Comparison of ENCODE assay signal across 16 cellular contexts in genomic region chr2:20663196-20664070, GRCh38. TPM values are rescaled to one million over a fixed set of nuclear protein-coding genes. Genes with fewer than 3 reads are reported as not detected.
"Had no signal": no experiment of that assay in that cellular context is flagged by ENCODE, and none has a peak within 500 bp of the region (broad histone marks: within the 10 kb centered on the region; RNA-seq: fewer than 3 reads in every experiment).

No MANE protein-coding gene starts in this region.

- H3K36me3 ChIP-seq: cardiac muscle cell, prostate gland had no signal

- H3K36me3 Mint-ChIP-seq: natural killer cell had no signal

- H3K9me3 Mint-ChIP-seq: activated CD8-positive, alpha-beta T cell treated with anti-CD3 and anti-CD28 coated beads for 36 hours; activated T-cell treated with anti-CD3 and anti-CD28 coated beads, Interleukin-2, amount 50 U/mL, for 72 hours; natural killer cell; stimulated activated naive CD8-positive, alpha-beta T cell treated with anti-CD3 and anti-CD28 coated beads, Interleukin-15, Interleukin-2, amounts not matched to agents 100 ng/mL and 50 ng/mL, for 24 hours had no signal

- H3K27ac ChIP-seq: cardiac muscle cell, prostate gland had no signal

- ATAC-seq: activated CD4-positive, alpha-beta T cell treated with anti-CD3 and anti-CD28 coated beads for 36 hours; activated CD8-positive, alpha-beta T cell treated with anti-CD3 and anti-CD28 coated beads for 36 hours; activated T-cell treated with anti-CD3 and anti-CD28 coated beads, Interleukin-2, amount 50 U/mL, for 72 hours; left cardiac atrium; natural killer cell had no signal

- H3K27ac Mint-ChIP-seq: activated CD4-positive, alpha-beta T cell treated with anti-CD3 and anti-CD28 coated beads for 36 hours; activated CD8-positive, alpha-beta T cell treated with anti-CD3 and anti-CD28 coated beads for 36 hours; activated T-cell treated with anti-CD3 and anti-CD28 coated beads, Interleukin-2, amount 50 U/mL, for 72 hours; natural killer cell; stimulated activated naive CD8-positive, alpha-beta T cell treated with anti-CD3 and anti-CD28 coated beads, Interleukin-15, Interleukin-2, amounts not matched to agents 100 ng/mL and 50 ng/mL, for 24 hours had no signal

- H3K4me3 ChIP-seq: cardiac muscle cell, prostate gland had no signal

- H3K9me3 ChIP-seq: prostate gland had no signal

- DNase-seq: activated CD4-positive, alpha-beta T cell treated with anti-CD3 and anti-CD28 coated beads for 36 hours; activated CD8-positive, alpha-beta memory T cell treated with anti-CD3 and anti-CD28 coated beads, Interleukin-2, amount 50 U/mL, for 4 hours; activated CD8-positive, alpha-beta T cell treated with anti-CD3 and anti-CD28 coated beads for 36 hours; activated naive CD4-positive, alpha-beta T cell; activated T-cell treated with anti-CD3 and anti-CD28 coated beads, Interleukin-2, amount 50 U/mL, for 72 hours; effector CD4-positive, alpha-beta T cell; left cardiac atrium; mammary epithelial cell; natural killer cell; nucleus accumbens; stimulated activated CD4-positive, alpha-beta T cell treated with anti-CD3 and anti-CD28 coated beads, Interleukin-2, amount 100 ng/mL, for 48 hours; T-helper 9 cell had no signal

- H3K4me3 Mint-ChIP-seq: activated CD4-positive, alpha-beta T cell treated with anti-CD3 and anti-CD28 coated beads for 36 hours; activated CD8-positive, alpha-beta T cell treated with anti-CD3 and anti-CD28 coated beads for 36 hours; activated T-cell treated with anti-CD3 and anti-CD28 coated beads, Interleukin-2, amount 50 U/mL, for 72 hours; natural killer cell; stimulated activated naive CD8-positive, alpha-beta T cell treated with anti-CD3 and anti-CD28 coated beads, Interleukin-15, Interleukin-2, amounts not matched to agents 100 ng/mL and 50 ng/mL, for 24 hours had no signal

RNA-seq across cellular contexts. Expression of gene GDF7, which starts 3.5 kb away (rescaled TPM):
- total RNA-seq: activated CD8-positive, alpha-beta T cell treated with anti-CD3 and anti-CD28 coated beads for 36 hours had no signal
- polyA plus RNA-seq: fibroblast of lung, mammary epithelial cell had no signal
